ENCODE assay signal across 8 cellular contexts in genomic region chr18:23137093-23137640, GRCh38.
DNase-seq lines count a peak whose midpoint lies in the region; TF ChIP-seq lines count a peak whose summit lies in the region.

No MANE protein-coding gene starts in this region.

- H3K9ac ChIP-seq in iPS-18a (ENCODE audit: low read length) (peak overlapping the region; percentile 74), stomach smooth muscle (ENCODE audit: low read length in 2 of 2) (no peak overlapping the region)

- H3K27me3 ChIP-seq in iPS-18a (ENCODE audit: control insufficient read depth, insufficient read depth, low read length) (peaks cover 21% of the 10 kb centered on the region), stomach smooth muscle (ENCODE audit: control insufficient read depth in 1 of 2, insufficient read depth in 2 of 2, low read length in 2 of 2) (peaks cover 28 to 50% of the 10 kb centered on the region in 2 donors)
- H3K27me3 ChIP-seq in effector memory CD4-positive, alpha-beta T cell (replicated peaks; ENCODE audit: control insufficient read depth, insufficient read depth, low read length, poor library complexity, severe bottlenecking): peaks cover 22% of the 10 kb centered on the region

- H3K36me3 ChIP-seq in iPS-18a (ENCODE audit: control insufficient read depth, low read depth, low read length) (peaks cover 8% of the 10 kb centered on the region), stomach smooth muscle (ENCODE audit: control insufficient read depth in 2 of 2, insufficient read depth in 2 of 2, low read length in 2 of 2) (no peaks in the 10 kb centered on the region)
- H3K36me3 ChIP-seq in effector memory CD4-positive, alpha-beta T cell (ENCODE audit: control insufficient read depth, insufficient read depth, low read length): no peaks in the 10 kb centered on the region

- H3K4me1 ChIP-seq in iPS-18a (ENCODE audit: control insufficient read depth, low read depth, low read length) (peaks cover 38% of the 10 kb centered on the region), stomach smooth muscle (ENCODE audit: control insufficient read depth, insufficient read depth, low read length) (peaks cover 22% of the 10 kb centered on the region)
- H3K4me1 ChIP-seq in effector memory CD4-positive, alpha-beta T cell (ENCODE audit: control insufficient read depth, insufficient read depth, low read length, poor library complexity, severe bottlenecking): peaks cover 17% of the 10 kb centered on the region

- H3K4me3 Mint-ChIP-seq in T-helper 2 cell treated with Interferon-gamma antibody and Interleukin-4, amounts not matched to agents 5 μg/mL and 100 μg/mL, for 36 hours: peak overlapping the region; percentile 85

- peaks cover 37% of the 10 kb centered on the region for H3K4me1 Mint-ChIP-seq in T-helper 2 cell treated with Interferon-gamma antibody and Interleukin-4, amounts not matched to agents 5 μg/mL and 100 μg/mL, for 36 hours (ENCODE audit: low read depth)

- H3K4me3 ChIP-seq in iPS-18a (ENCODE audit: low read length) (peak overlapping the region; percentile 70), stomach smooth muscle (ENCODE audit: low read length in 2 of 2) (peak overlapping the region; percentile 22 to 72)
- H3K4me3 ChIP-seq in effector memory CD4-positive, alpha-beta T cell (ENCODE audit: insufficient read depth, low read depth, low read length, poor library complexity, severe bottlenecking): no peak overlapping the region

- H3K9me3 Mint-ChIP-seq in T-helper 2 cell treated with Interferon-gamma antibody and Interleukin-4, amounts not matched to agents 5 μg/mL and 100 μg/mL, for 36 hours: no peaks in the 10 kb centered on the region

- H3K27me3 Mint-ChIP-seq in T-helper 2 cell treated with Interferon-gamma antibody and Interleukin-4, amounts not matched to agents 5 μg/mL and 100 μg/mL, for 36 hours (ENCODE audit: low read depth): peaks cover 13% of the 10 kb centered on the region

- H3K27ac Mint-ChIP-seq in T-helper 2 cell treated with Interferon-gamma antibody and Interleukin-4, amounts not matched to agents 5 μg/mL and 100 μg/mL, for 36 hours: peak overlapping the region; percentile 77

- peaks cover 12% of the 10 kb centered on the region for H3K36me3 Mint-ChIP-seq in T-helper 2 cell treated with Interferon-gamma antibody and Interleukin-4, amounts not matched to agents 5 μg/mL and 100 μg/mL, for 36 hours (ENCODE audit: low read depth)

- DNase-seq in T-helper 2 cell treated with Interferon-gamma antibody and Interleukin-4, amounts not matched to agents 5 μg/mL and 100 μg/mL, for 36 hours (ENCODE audit: low spot score): no peak
- DNase-seq in T-helper 2 cell (no peak), NCI-H2081 treated with DMSO at 0.1 percent for 48 hours (lab: John Stamatoyannopoulos, UW) (no peak), NOMO-1 (lab: John Stamatoyannopoulos, UW; ENCODE audit: unreplicated experiment in 2 of 2) (no peak)
- no peak for DNase-seq in effector memory CD4-positive, alpha-beta T cell

- H3K9me3 ChIP-seq in iPS-18a (ENCODE audit: control insufficient read depth, low read depth, low read length): no peaks in the 10 kb centered on the region
- H3K9me3 ChIP-seq in stomach smooth muscle (ENCODE audit: control insufficient read depth in 2 of 2, low read length in 2 of 2): no peaks in the 10 kb centered on the region
- H3K9me3 ChIP-seq in effector memory CD4-positive, alpha-beta T cell (ENCODE audit: control insufficient read depth, low read length): no peaks in the 10 kb centered on the region

- TF ChIP-seq CTCF in VCaP (conservative IDR thresholded peaks at IDR 0.05): no peak

- peak overlapping the region; percentile 98 for H3K27ac ChIP-seq in VCaP
- H3K27ac ChIP-seq in iPS-18a (ENCODE audit: low read length): no peak overlapping the region
- no peak overlapping the region for H3K27ac ChIP-seq in stomach smooth muscle (ENCODE audit: low read length)
- no peak overlapping the region for H3K27ac ChIP-seq in effector memory CD4-positive, alpha-beta T cell (ENCODE audit: insufficient read depth, low read length, poor library complexity, severe bottlenecking)
